15 cellular contexts compared by ENCODE assay signal in genomic region chr19:49688531-49689132, GRCh38. TPM values are rescaled to one million over a fixed set of nuclear protein-coding genes. Genes with fewer than 3 reads are reported as not detected.
DNase-seq lines count a peak whose midpoint lies in the region; ATAC-seq and TF ChIP-seq lines count a peak whose summit lies in the region.
"Had no signal": no experiment of that assay in that cellular context is flagged by ENCODE, and none has a peak within 500 bp of the region (broad histone marks: within the 10 kb centered on the region; RNA-seq: fewer than 3 reads in every experiment).

No MANE protein-coding gene starts in this region.

- H3K9me3 ChIP-seq in HUES48 (ENCODE audit: control insufficient read depth, insufficient read depth, low read length), result no peaks in the 10 kb centered on the region
- H3K9me3 ChIP-seq: thoracic aorta had no signal

- H3K4me3 ChIP-seq in HUES48 (ENCODE audit: low read depth, low read length), result no peak overlapping the region

- H3K27ac ChIP-seq in HUES48 (ENCODE audit: low read depth, low read length), result peak overlapping the region; percentile 12
- H3K27ac ChIP-seq: thoracic aorta had no signal

- peaks cover 13% of the 10 kb centered on the region for H3K27me3 Mint-ChIP-seq in activated CD4-positive, alpha-beta T cell treated with anti-CD3 and anti-CD28 coated beads, Interleukin-2, amount 10 ng/mL, durations not matched to agents 24 days and 14 days
- peaks cover 29% of the 10 kb centered on the region for H3K27me3 Mint-ChIP-seq in endothelial cell (ENCODE audit: unreplicated experiment)
- H3K27me3 Mint-ChIP-seq in progenitor cell of endocrine pancreas, result no peaks in the 10 kb centered on the region
- peaks cover 17 to 20% of the 10 kb centered on the region in 2 donors for H3K27me3 Mint-ChIP-seq in natural killer cell (ENCODE audit: low read depth in 2 of 2)

- H3K4me3 Mint-ChIP-seq in activated CD4-positive, alpha-beta T cell treated with anti-CD3 and anti-CD28 coated beads, Interleukin-2, amount 10 ng/mL, durations not matched to agents 24 days and 14 days, result no peak overlapping the region
- peak overlapping the region; percentile 80 for H3K4me3 Mint-ChIP-seq in endothelial cell (ENCODE audit: unreplicated experiment)
- H3K4me3 Mint-ChIP-seq in progenitor cell of endocrine pancreas (ENCODE audit: low read depth), result no peak overlapping the region
- H3K4me3 Mint-ChIP-seq in natural killer cell, result no peak overlapping the region
- H3K4me3 Mint-ChIP-seq: T-helper 2 cell treated with Interferon-gamma antibody and Interleukin-4, amounts not matched to agents 5 μg/mL and 100 μg/mL, for 36 hours had no signal

- ATAC-seq in natural killer cell, result no peak

- peaks cover 54% of the 10 kb centered on the region for H3K36me3 ChIP-seq in HUES48 (ENCODE audit: control insufficient read depth, insufficient read depth, low read length)

- no peak overlapping the region for H3K9ac ChIP-seq in HUES48 (ENCODE audit: low read depth, low read length)

- H3K27me3 ChIP-seq in HUES48 (ENCODE audit: control insufficient read depth, insufficient read depth, low read length), result no peaks in the 10 kb centered on the region

- intact Hi-C loops in activated CD4-positive, alpha-beta T cell treated with anti-CD3 and anti-CD28 coated beads, Interleukin-2, amount 10 ng/mL, durations not matched to agents 24 days and 14 days (cut with micrococcal nuclease), result no loop called here
- intact Hi-C loops in natural killer cell (cut with micrococcal nuclease), result no loop called here

- H3K27ac Mint-ChIP-seq in activated CD4-positive, alpha-beta T cell treated with anti-CD3 and anti-CD28 coated beads, Interleukin-2, amount 10 ng/mL, durations not matched to agents 24 days and 14 days, result peak overlapping the region; percentile 43
- H3K27ac Mint-ChIP-seq in endothelial cell (ENCODE audit: unreplicated experiment) (peak overlapping the region; percentile 84), progenitor cell of endocrine pancreas (peak overlapping the region; percentile 87), natural killer cell (no peak overlapping the region)
- H3K27ac Mint-ChIP-seq: T-helper 2 cell treated with Interferon-gamma antibody and Interleukin-4, amounts not matched to agents 5 μg/mL and 100 μg/mL, for 36 hours had no signal

- H3K9me3 Mint-ChIP-seq in activated CD4-positive, alpha-beta T cell treated with anti-CD3 and anti-CD28 coated beads, Interleukin-2, amount 10 ng/mL, durations not matched to agents 24 days and 14 days, result no peaks in the 10 kb centered on the region
- H3K9me3 Mint-ChIP-seq in endothelial cell (ENCODE audit: unreplicated experiment), result no peaks in the 10 kb centered on the region
- no peaks in the 10 kb centered on the region for H3K9me3 Mint-ChIP-seq in progenitor cell of endocrine pancreas (ENCODE audit: low read depth)
- H3K9me3 Mint-ChIP-seq in natural killer cell, result no peaks in the 10 kb centered on the region
- H3K9me3 Mint-ChIP-seq: T-helper 2 cell treated with Interferon-gamma antibody and Interleukin-4, amounts not matched to agents 5 μg/mL and 100 μg/mL, for 36 hours had no signal

- peaks cover 12% of the 10 kb centered on the region for H3K4me1 ChIP-seq in HUES48 (ENCODE audit: control insufficient read depth, insufficient read depth, low read length)

- TF ChIP-seq CTCF in endothelial cell (IDR thresholded peaks at IDR 0.05; ENCODE audit: unreplicated experiment) (no peak), progenitor cell of endocrine pancreas (IDR thresholded peaks at IDR 0.05; ENCODE audit: unreplicated experiment) (no peak), natural killer cell (IDR thresholded peaks at IDR 0.05) (no peak)

- peaks cover 19% of the 10 kb centered on the region for H3K4me1 Mint-ChIP-seq in activated CD4-positive, alpha-beta T cell treated with anti-CD3 and anti-CD28 coated beads, Interleukin-2, amount 10 ng/mL, durations not matched to agents 24 days and 14 days
- H3K4me1 Mint-ChIP-seq in endothelial cell (ENCODE audit: unreplicated experiment) (peaks cover 46% of the 10 kb centered on the region), progenitor cell of endocrine pancreas (ENCODE audit: low read depth) (peaks cover 11% of the 10 kb centered on the region), natural killer cell (peaks cover 15 to 38% of the 10 kb centered on the region in 2 donors)

- H3K36me3 Mint-ChIP-seq in activated CD4-positive, alpha-beta T cell treated with anti-CD3 and anti-CD28 coated beads, Interleukin-2, amount 10 ng/mL, durations not matched to agents 24 days and 14 days (ENCODE audit: low read depth), result peaks cover 46% of the 10 kb centered on the region
- H3K36me3 Mint-ChIP-seq in endothelial cell (ENCODE audit: low read depth, unreplicated experiment), result peaks cover 30% of the 10 kb centered on the region
- H3K36me3 Mint-ChIP-seq in progenitor cell of endocrine pancreas (ENCODE audit: insufficient read depth), result peaks cover 15% of the 10 kb centered on the region
- no peaks in the 10 kb centered on the region for H3K36me3 Mint-ChIP-seq in natural killer cell

- no peak for DNase-seq in activated CD4-positive, alpha-beta T cell treated with anti-CD3 and anti-CD28 coated beads, Interleukin-2, amount 10 ng/mL, durations not matched to agents 24 days and 14 days
- DNase-seq in activated CD4-positive, alpha-beta T cell treated with anti-CD3 and anti-CD28 coated beads, Interleukin-2, amount 50 U/mL, for 1 hour, result no peak
- DNase-seq in endothelial cell (ENCODE audit: low spot score) (no peak), progenitor cell of endocrine pancreas (ENCODE audit: low spot score, unreplicated experiment) (no peak), NCI-H526 (lab: John Stamatoyannopoulos, UW) (no peak), natural killer cell (no peak), mucosa of gallbladder (ENCODE audit: low spot score) (no peak)
- DNase-seq: activated CD4-positive, alpha-beta T cell treated with anti-CD3 and anti-CD28 coated beads, Interleukin-2, amount 50 U/mL, for 4 hours; activated gamma-delta T cell; central memory CD4-positive, alpha-beta T cell; hippocampal formation; NCI-H1048 had no signal

RNA-seq across cellular contexts. Expression of gene ADM5, which starts 0.8 kb away (rescaled TPM):
- total RNA-seq in activated CD4-positive, alpha-beta T cell treated with anti-CD3 and anti-CD28 coated beads, Interleukin-2, amount 10 ng/mL, durations not matched to agents 24 days and 14 days, result 8.4 and 8.6 TPM in 2 replicates
- total RNA-seq in endothelial cell (ENCODE audit: unreplicated experiment) (5.3 TPM), progenitor cell of endocrine pancreas (7.7 TPM in 2 replicates), natural killer cell (1 to 10 TPM; 2.3 to 2.9 (median 2.4) TPM), mucosa of gallbladder (1.3 TPM)

RNA-seq across cellular contexts. Expression of gene CPT1C, which starts 2.3 kb away (rescaled TPM):
- total RNA-seq in activated CD4-positive, alpha-beta T cell treated with anti-CD3 and anti-CD28 coated beads, Interleukin-2, amount 10 ng/mL, durations not matched to agents 24 days and 14 days, result 3.4 and 3.6 TPM in 2 replicates
- total RNA-seq in endothelial cell (ENCODE audit: unreplicated experiment), result 94.1 TPM
- 49.9 and 53.1 TPM in 2 replicates for total RNA-seq in progenitor cell of endocrine pancreas
- total RNA-seq in natural killer cell, result under 1 TPM; 0.34 to 0.78 (median 0.73) TPM
- total RNA-seq in mucosa of gallbladder, result 14.2 TPM

RNA-seq across cellular contexts. Expression of gene PRMT1, which starts 11.6 kb away (rescaled TPM):
- 510 and 512 TPM in 2 replicates for total RNA-seq in activated CD4-positive, alpha-beta T cell treated with anti-CD3 and anti-CD28 coated beads, Interleukin-2, amount 10 ng/mL, durations not matched to agents 24 days and 14 days
- 175 TPM for total RNA-seq in endothelial cell (ENCODE audit: unreplicated experiment)
- total RNA-seq in progenitor cell of endocrine pancreas, result 299 and 306 TPM in 2 replicates
- total RNA-seq in natural killer cell, result 10 to 100 TPM; 77.0 to 92.5 (median 78.2) TPM
- total RNA-seq in mucosa of gallbladder, result 103 TPM

RNA-seq across cellular contexts. Expression of gene BCL2L12, which starts 22.9 kb away (rescaled TPM):
- total RNA-seq in activated CD4-positive, alpha-beta T cell treated with anti-CD3 and anti-CD28 coated beads, Interleukin-2, amount 10 ng/mL, durations not matched to agents 24 days and 14 days, result 69.3 and 72.0 TPM in 2 replicates
- 50.1 TPM for total RNA-seq in endothelial cell (ENCODE audit: unreplicated experiment)
- 58.5 and 59.0 TPM in 2 replicates for total RNA-seq in progenitor cell of endocrine pancreas
- 10 to 100 TPM; 15.6 to 34.6 (median 22.3) TPM for total RNA-seq in natural killer cell
- 18.9 TPM for total RNA-seq in mucosa of gallbladder

RNA-seq across cellular contexts. Expression of gene IRF3, which starts 23.0 kb away (rescaled TPM):
- 146 and 151 TPM in 2 replicates for total RNA-seq in activated CD4-positive, alpha-beta T cell treated with anti-CD3 and anti-CD28 coated beads, Interleukin-2, amount 10 ng/mL, durations not matched to agents 24 days and 14 days
- total RNA-seq in endothelial cell (ENCODE audit: unreplicated experiment) (76.1 TPM), progenitor cell of endocrine pancreas (103 and 110 TPM in 2 replicates), natural killer cell (100 to 1,000 TPM; 176 to 184 (median 179) TPM), mucosa of gallbladder (174 TPM)

Comparison
In these comparisons a context has a peak if more than half of its experiments do, and no peak if none do; other contexts are left out.
1. H3K27ac Mint-ChIP-seq: peak in activated CD4-positive, alpha-beta T cell treated with anti-CD3 and anti-CD28 coated beads, Interleukin-2, amount 10 ng/mL, durations not matched to agents 24 days and 14 days (single experiment), endothelial cell (single experiment) and progenitor cell of endocrine pancreas (single experiment); none in natural killer cell (0 of 2).